Comparison of ENCODE assay signal across 8 cellular contexts in genomic region chr12:132761032-132761910, GRCh38. TPM values are rescaled to one million over a fixed set of nuclear protein-coding genes. Genes with fewer than 3 reads are reported as not detected.
DNase-seq lines count a peak whose midpoint lies in the region; ATAC-seq and TF ChIP-seq lines count a peak whose summit lies in the region.

Gene ANKLE2, minus strand, starts transcription at chr12:132761832. Its CDS starts 34 bp downstream, at chr12:132761798.

- H3K9me3 ChIP-seq in adrenal gland (replicated peaks in 1 of 3) (no peaks in the 10 kb centered on the region), aorta (ENCODE audit: control insufficient read depth, low read length) (no peaks in the 10 kb centered on the region)

- H3K36me3 ChIP-seq in adrenal gland (replicated peaks in 1 of 2) = peaks cover 0 to 12% of the 10 kb centered on the region in 2 donors
- no peaks in the 10 kb centered on the region for H3K36me3 ChIP-seq in aorta (ENCODE audit: control insufficient read depth in 1 of 2, insufficient read depth in 2 of 2, low read length in 1 of 2)

- 0 to 1% (median 1%) methylated on average over 15 to 91 of the region's 95 CpGs for WGBS in adrenal gland, 4 donors
- 0 to 1% methylated on average over 58 to 95 of the region's 95 CpGs for WGBS in aorta, 2 donors

- peak within 1 kb of the TSS; percentile 90 to 99 (median 97) for H3K27ac ChIP-seq in adrenal gland
- H3K27ac ChIP-seq in aorta (ENCODE audit: low read depth in 1 of 2, low read length in 2 of 2) = peak within 1 kb of the TSS; percentile 94 to 96

- H3K4me3 ChIP-seq in adrenal gland (peak within 1 kb of the TSS; percentile 41 to 99 (median 58)), retinal pigment epithelial cell (ENCODE audit: low read length) (peak within 1 kb of the TSS; percentile 89), aorta (ENCODE audit: low read length in 2 of 2) (peak within 1 kb of the TSS; percentile 98)

- intact Hi-C loops in adrenal gland (cut with DNase I) (no loop called here), left ventricle myocardium superior (cut with micrococcal nuclease) (no loop called here), aorta (cut with DNase I) (loop anchor here in 1 of 2 donors (2.0 to 5.0 kb wide), 2 partner anchors 50 to 66 kb away; partner anchors contain the start of genes GOLGA3 and PGAM5)

- H3K4me1 ChIP-seq in adrenal gland (replicated peaks in 1 of 2) (peaks cover 12 to 25% of the 10 kb centered on the region in 2 donors), aorta (ENCODE audit: control insufficient read depth in 1 of 2, insufficient read depth in 2 of 2, low read length in 2 of 2) (peaks cover 0 to 2% of the 10 kb centered on the region in 2 donors)

- ATAC-seq in left ventricle myocardium superior (peak; percentile 32), aorta (ENCODE audit: low FRiP score) (peak; percentile 54)

- TF ChIP-seq POLR2A in adrenal gland (IDR thresholded peaks at IDR 0.05) = no peak

- TF ChIP-seq CTCF in GM20000 (IDR thresholded peaks at IDR 0.05; ENCODE audit: extremely low read depth, missing control alignments) (no peak), adrenal gland (IDR thresholded peaks at IDR 0.05) (no peak), retinal pigment epithelial cell (conservative IDR thresholded peaks at IDR 0.05; ENCODE audit: low read depth, low read length) (no peak)

- DNase-seq in D341Med (ENCODE audit: low spot score) (peak; percentile 94), GM20000 (ENCODE audit: low spot score) (peak; percentile 90), HS-5 (ENCODE audit: low read depth) (peak; percentile 18), T-helper 1 cell (peak; percentile 31 to 72 (median 56)), adrenal gland (peak; percentile 48 to 79 (median 70)), left ventricle myocardium superior (peak; percentile 78), retinal pigment epithelial cell (ENCODE audit: low read depth) (no peak), aorta (peak; percentile 67 to 86)

- H3K27me3 ChIP-seq in adrenal gland (no peaks in the 10 kb centered on the region), aorta (ENCODE audit: control insufficient read depth in 1 of 2, insufficient read depth in 2 of 2, low read length in 1 of 2) (no peaks in the 10 kb centered on the region)

RNA-seq across cellular contexts. Expression of gene ANKLE2, which starts in this region (rescaled TPM):
- total RNA-seq in adrenal gland (10 to 100 TPM; 43.6 to 76.1 (median 60.3) TPM), left ventricle myocardium superior (26.1 TPM), aorta (10 to 100 TPM; 52.0 to 65.1 TPM)
- polyA plus RNA-seq in adrenal gland (10 to 100 TPM; 53.3 to 70.5 (median 56.6) TPM), aorta (10 to 100 TPM in 1 of 2 donors, 1 to 10 TPM in 1; 7.6 to 55.7 TPM)
